18 cellular contexts compared by ENCODE assay signal in the genomic region with DNA sequence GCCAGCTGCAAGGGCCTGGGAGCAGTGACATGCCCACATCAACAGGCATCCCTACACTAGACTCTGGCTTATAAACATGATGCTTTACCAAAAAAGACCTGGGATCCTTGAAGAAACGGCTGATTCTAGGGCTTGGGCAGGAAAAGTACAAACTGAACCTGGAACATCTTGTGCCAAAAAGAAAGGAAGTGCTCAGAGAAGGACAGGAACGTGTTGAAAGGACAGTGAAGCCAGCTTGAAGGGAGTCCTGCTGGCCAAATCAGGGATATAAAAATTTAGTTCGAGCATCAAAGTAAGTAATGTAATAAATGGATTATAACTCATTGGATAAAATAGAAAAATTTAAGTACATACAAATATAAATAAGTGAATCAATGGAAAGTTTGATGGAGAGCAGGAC. TPM values are rescaled to one million over a fixed set of nuclear protein-coding genes. Genes with fewer than 3 reads are reported as not detected.
A peak's percentile ranks its signal among the peaks of the same experiment; 100 is the strongest.
DNase-seq lines count a peak whose midpoint lies in the region; TF ChIP-seq lines count a peak whose summit lies in the region.
"Had no signal": no experiment of that assay in that cellular context is flagged by ENCODE, and none has a peak within 500 bp of the region (broad histone marks: within the 10 kb centered on the region; RNA-seq: fewer than 3 reads in every experiment).

No MANE protein-coding gene starts in this region.

- peak overlapping the region; percentile 58 for H2AFZ ChIP-seq in fibroblast of lung (ENCODE audit: low read length)

- no peaks in the 10 kb centered on the region for H3K4me1 Mint-ChIP-seq in Calu3 (ENCODE audit: low read depth, unreplicated experiment)
- H3K4me1 Mint-ChIP-seq in CD4-positive, alpha-beta memory T cell = peaks cover 0 to 1% (median 0%) of the 10 kb centered on the region in 4 donors
- H3K4me1 Mint-ChIP-seq: stimulated activated naive CD8-positive, alpha-beta T cell treated with anti-CD3 and anti-CD28 coated beads, Interleukin-15, amount 100 ng/mL, for 72 hours had no signal

- peak in 5 of 6 experiments; percentile 13 to 40 (median 34) for TF ChIP-seq CTCF in adrenal gland (IDR thresholded peaks at IDR 0.05)
- TF ChIP-seq CTCF in fibroblast of lung (conservative IDR thresholded peaks at IDR 0.05 in 1 of 2, IDR thresholded peaks at IDR 0.05 in 1 of 2; ENCODE audit: low read depth in 1 of 2, low read length in 2 of 2) = peak; percentile 11 to 21
- TF ChIP-seq CTCF in prostate gland (IDR thresholded peaks at IDR 0.05) = peak in 2 of 4 experiments; percentile 11 to 19
- TF ChIP-seq CTCF in Calu3 (IDR thresholded peaks at IDR 0.05; ENCODE audit: unreplicated experiment) = no peak

- H3K36me3 Mint-ChIP-seq in Calu3 (ENCODE audit: insufficient read depth, unreplicated experiment) = no peaks in the 10 kb centered on the region
- H3K36me3 Mint-ChIP-seq in CD4-positive, alpha-beta memory T cell = no peaks in the 10 kb centered on the region
- H3K36me3 Mint-ChIP-seq: activated CD4-positive, alpha-beta memory T cell treated with anti-CD3 and anti-CD28 coated beads for 36 hours; IgD-negative memory B cell had no signal

- TF ChIP-seq POLR2A in adrenal gland (IDR thresholded peaks at IDR 0.05) (no peak), prostate gland (IDR thresholded peaks at IDR 0.05) (no peak)

- intact Hi-C loops in adrenal gland (cut with DNase I) = loop anchor here (5.0 to 10.0 kb wide), 3 partner anchors 182 to 200 kb away; no protein-coding TSS in a partner anchor
- intact Hi-C loops in prostate gland (cut with DNase I) = loop anchor here (5.0 kb wide), 2 partner anchors 35 to 100 kb away; no protein-coding TSS in a partner anchor
- intact Hi-C loops in Calu3 (cut with micrococcal nuclease; ENCODE audit: unreplicated experiment) = loop anchor here (5.0 kb wide), 2 partner anchors 35 to 115 kb away; a partner anchor contains a TSS
- intact Hi-C loops in CD4-positive, alpha-beta memory T cell (cut with micrococcal nuclease) = no loop called here

- H3K36me3 ChIP-seq in adrenal gland (replicated peaks in 1 of 2) = no peaks in the 10 kb centered on the region
- no peaks in the 10 kb centered on the region for H3K36me3 ChIP-seq in fibroblast of lung (ENCODE audit: control insufficient read depth, insufficient read depth, low read length)
- H3K36me3 ChIP-seq in prostate gland = no peaks in the 10 kb centered on the region
- H3K36me3 ChIP-seq in SJCRH30 = no peaks in the 10 kb centered on the region
- no peaks in the 10 kb centered on the region for H3K36me3 ChIP-seq in CD4-positive, alpha-beta memory T cell (ENCODE audit: insufficient read depth, low read length)
- H3K36me3 ChIP-seq: right atrium auricular region had no signal

- 32 to 46% (median 38%) methylated on average over 3 of the region's 3 CpGs for WGBS in adrenal gland, 4 donors
- WGBS in prostate gland = 23% methylated on average over 3 of the region's 3 CpGs

- H3K27me3 Mint-ChIP-seq in Calu3 (ENCODE audit: unreplicated experiment) = no peaks in the 10 kb centered on the region
- H3K27me3 Mint-ChIP-seq in CD4-positive, alpha-beta memory T cell = peaks cover 1 to 2% of the 10 kb centered on the region in 2 donors
- H3K27me3 Mint-ChIP-seq: activated CD4-positive, alpha-beta memory T cell treated with anti-CD3 and anti-CD28 coated beads for 36 hours; IgD-negative memory B cell; stimulated activated naive CD8-positive, alpha-beta T cell treated with anti-CD3 and anti-CD28 coated beads, Interleukin-15, amount 100 ng/mL, for 72 hours had no signal

- no peak overlapping the region for H3K4me3 Mint-ChIP-seq in Calu3 (ENCODE audit: low read depth, unreplicated experiment)
- no peak overlapping the region for H3K4me3 Mint-ChIP-seq in CD4-positive, alpha-beta memory T cell
- H3K4me3 Mint-ChIP-seq: activated CD4-positive, alpha-beta memory T cell treated with anti-CD3 and anti-CD28 coated beads for 36 hours; IgD-negative memory B cell; stimulated activated naive CD8-positive, alpha-beta T cell treated with anti-CD3 and anti-CD28 coated beads, Interleukin-15, amount 100 ng/mL, for 72 hours had no signal

- no peak overlapping the region for H3K9ac ChIP-seq in fibroblast of lung (ENCODE audit: insufficient read depth, low read length)

- H3K4me2 ChIP-seq in fibroblast of lung (ENCODE audit: extremely low read depth, insufficient read depth, low read length) = no peak overlapping the region

- H3K9me3 ChIP-seq in adrenal gland (replicated peaks in 1 of 3) (no peaks in the 10 kb centered on the region), fibroblast of lung (ENCODE audit: control insufficient read depth, insufficient read depth, low read depth, low read length) (no peaks in the 10 kb centered on the region), prostate gland (no peaks in the 10 kb centered on the region), SJCRH30 (replicated peaks) (no peaks in the 10 kb centered on the region)
- H3K9me3 ChIP-seq in CD4-positive, alpha-beta memory T cell (ENCODE audit: control insufficient read depth in 1 of 2, low read length in 2 of 2) = no peaks in the 10 kb centered on the region
- H3K9me3 ChIP-seq: right atrium auricular region had no signal

- no peak overlapping the region for H3K27ac Mint-ChIP-seq in Calu3 (ENCODE audit: unreplicated experiment)
- H3K27ac Mint-ChIP-seq in CD4-positive, alpha-beta memory T cell = no peak overlapping the region
- H3K27ac Mint-ChIP-seq: activated CD4-positive, alpha-beta memory T cell treated with anti-CD3 and anti-CD28 coated beads for 36 hours; IgD-negative memory B cell; stimulated activated naive CD8-positive, alpha-beta T cell treated with anti-CD3 and anti-CD28 coated beads, Interleukin-15, amount 100 ng/mL, for 72 hours had no signal

- H3K27ac ChIP-seq in adrenal gland (peak overlapping the region in 1 of 5 donors; percentile 1), fibroblast of lung (ENCODE audit: insufficient read depth, low read length) (no peak overlapping the region), prostate gland (peak overlapping the region; percentile 3 to 47), SJCRH30 (no peak overlapping the region)
- H3K27ac ChIP-seq in CD4-positive, alpha-beta memory T cell (ENCODE audit: low read depth, low read length) = no peak overlapping the region
- H3K27ac ChIP-seq: C4-2B, epithelial cell of prostate, right atrium auricular region had no signal

- CTCF ChIA-PET in Calu3 (lab: Charles Lee) = interaction anchor here (0.5 kb wide), 1 partner anchor 58 kb away, joined by 3 read pairs; no protein-coding TSS in a partner anchor
- CTCF ChIA-PET in CD4-positive, alpha-beta memory T cell (lab: Charles Lee; ENCODE audit: partially characterized antibody) = interaction anchor here (0.6 to 11.9 kb wide), 5 partner anchors 37 to 199 kb away, joined by 3 to 145 read pairs (median 34); no protein-coding TSS in a partner anchor

- POLR2A ChIA-PET in CD4-positive, alpha-beta memory T cell (lab: Charles Lee; ENCODE audit: partially characterized antibody) = no interaction called here

- H3K79me2 ChIP-seq in fibroblast of lung (ENCODE audit: control insufficient read depth, insufficient read depth, low read length) = no peaks in the 10 kb centered on the region

- peak; percentile 30 for DNase-seq in EH (ENCODE audit: low read depth)
- no peak for DNase-seq in adrenal gland
- DNase-seq in fibroblast of lung (ENCODE audit: low read depth in 2 of 2) = peak in 1 of 2 donors; percentile 17
- no peak for DNase-seq in prostate gland (ENCODE audit: low spot score)
- no peak for DNase-seq in SJCRH30
- no peak for DNase-seq in Calu3
- DNase-seq in CD4-positive, alpha-beta memory T cell = no peak
- DNase-seq in mucosa of gallbladder (ENCODE audit: low spot score) = no peak
- DNase-seq: activated CD4-positive, alpha-beta memory T cell treated with anti-CD3 and anti-CD28 coated beads for 36 hours; dorsolateral prefrontal cortex; MM.1S; NCI-H1436 treated with DMSO at 0.1 percent for 48 hours; NCI-H510A treated with DMSO at 0.1 percent for 48 hours; stimulated activated naive CD8-positive, alpha-beta T cell treated with anti-CD3 and anti-CD28 coated beads, Interleukin-15, amount 100 ng/mL, for 72 hours had no signal

- H3K27me3 ChIP-seq in adrenal gland = no peaks in the 10 kb centered on the region
- no peaks in the 10 kb centered on the region for H3K27me3 ChIP-seq in fibroblast of lung (ENCODE audit: control insufficient read depth, insufficient read depth, low read length)
- no peaks in the 10 kb centered on the region for H3K27me3 ChIP-seq in prostate gland (replicated peaks; ENCODE audit: insufficient read depth)
- no peaks in the 10 kb centered on the region for H3K27me3 ChIP-seq in SJCRH30
- no peaks in the 10 kb centered on the region for H3K27me3 ChIP-seq in CD4-positive, alpha-beta memory T cell (ENCODE audit: insufficient read depth, low read length)
- H3K27me3 ChIP-seq: dorsolateral prefrontal cortex, right atrium auricular region had no signal

- no TSS peak for BruUV-seq in Calu3 (replicated peaks; lab: Mats Ljungman, UMichigan)

- no peaks in the 10 kb centered on the region for H3K9me3 Mint-ChIP-seq in Calu3 (ENCODE audit: low read depth, unreplicated experiment)
- H3K9me3 Mint-ChIP-seq in CD4-positive, alpha-beta memory T cell = no peaks in the 10 kb centered on the region
- H3K9me3 Mint-ChIP-seq: activated CD4-positive, alpha-beta memory T cell treated with anti-CD3 and anti-CD28 coated beads for 36 hours; IgD-negative memory B cell; stimulated activated naive CD8-positive, alpha-beta T cell treated with anti-CD3 and anti-CD28 coated beads, Interleukin-15, amount 100 ng/mL, for 72 hours had no signal

- H3K4me1 ChIP-seq in adrenal gland (replicated peaks in 1 of 2) = peaks cover 0 to 13% of the 10 kb centered on the region in 2 donors
- peaks cover 4% of the 10 kb centered on the region for H3K4me1 ChIP-seq in fibroblast of lung (ENCODE audit: control insufficient read depth, extremely low read depth, insufficient read depth, low read length)
- peaks cover 3% of the 10 kb centered on the region for H3K4me1 ChIP-seq in prostate gland (replicated peaks)
- H3K4me1 ChIP-seq in SJCRH30 = peaks cover 7% of the 10 kb centered on the region
- H3K4me1 ChIP-seq in CD4-positive, alpha-beta memory T cell (ENCODE audit: insufficient read depth, low read length) = no peaks in the 10 kb centered on the region

- H3K4me3 ChIP-seq in adrenal gland (no peak overlapping the region), fibroblast of lung (replicated peaks in 1 of 4; ENCODE audit: control extremely low read depth in 1 of 4, insufficient read depth in 1 of 4, low read depth in 3 of 4, low read length in 4 of 4) (no peak overlapping the region), prostate gland (no peak overlapping the region), SJCRH30 (no peak overlapping the region)
- H3K4me3 ChIP-seq in CD4-positive, alpha-beta memory T cell (ENCODE audit: low read length in 2 of 2) = no peak overlapping the region
- H3K4me3 ChIP-seq: dorsolateral prefrontal cortex, right atrium auricular region had no signal

- no peaks in the 10 kb centered on the region for H4K20me1 ChIP-seq in fibroblast of lung (ENCODE audit: control insufficient read depth, extremely low read depth, insufficient read depth, low read length)

RNA-seq across cellular contexts. Expression of a gene that starts 58.1 kb away (rescaled TPM):
- total RNA-seq in adrenal gland (100 to 1,000 TPM in 1 of 8 donors, 10 to 100 TPM in 7; 37.5 to 112 (median 59.8) TPM), fibroblast of lung (39.5 and 44.8 TPM in 2 replicates), prostate gland (10 to 100 TPM; 59.8 to 62.7 TPM), Calu3 (2022) (78.0 and 108 TPM in 2 replicates), mucosa of gallbladder (42.6 TPM)
- polyA plus RNA-seq in adrenal gland (100 to 1,000 TPM in 1 of 3 donors, 10 to 100 TPM in 2; 68.1 to 110 (median 91.7) TPM), fibroblast of lung (53.3 and 74.9 TPM in 2 replicates)
- 64.1 and 89.7 TPM in 2 replicates for polyA plus RNA-seq in fibroblast of lung (2012)
- polyA minus RNA-seq in fibroblast of lung (ENCODE audit: low replicate concordance) = 58.5 and 59.1 TPM in 2 replicates
- 60.0 and 61.1 TPM in 2 replicates for total RNA-seq in SJCRH30 (2014; rRNA removed; shearing (Covaris generic))
- total RNA-seq in CD4-positive, alpha-beta memory T cell = 1 to 10 TPM; 1.3 to 2.2 TPM
- polyA plus RNA-seq in CD4-positive, alpha-beta memory T cell = 1 to 10 TPM; 1.4 to 4.8 TPM

Comparison
In these comparisons a context has a peak if more than half of its experiments do, and no peak if none do; other contexts are left out.
1. H3K27ac ChIP-seq: peak in prostate gland (2 of 2); none in fibroblast of lung (single experiment), SJCRH30 (single experiment) and CD4-positive, alpha-beta memory T cell (single experiment).
2. RNA of a gene that starts 58.1 kb away (total RNA-seq): 78.0 to 108 TPM in Calu3, 37.5 to 112 TPM in adrenal gland, 59.8 to 62.7 TPM in prostate gland, 60.0 to 61.1 TPM in SJCRH30, 39.5 to 44.8 TPM in fibroblast of lung and 42.6 TPM in mucosa of gallbladder (single experiment); 1.3 to 2.2 TPM in CD4-positive, alpha-beta memory T cell; every median in the first group is over 10 times any median in the second.